Comparison of ENCODE assay signal across 2 cellular contexts in genomic region chr1:150543500-150544143, GRCh38.
TF ChIP-seq lines count a peak whose summit lies in the region.

No MANE protein-coding gene starts in this region.

TF ChIP-seq in HepG2, 621 proteins besides CTCF, POLR2A, EP300 and RAD21 (continues in another document):
- TF ChIP-seq ZFP37 (CRISPR knock-in tag; IDR thresholded peaks at IDR 0.05; ENCODE audit: borderline replicate concordance) (no peak), MAF1 (CRISPR knock-in tag; IDR thresholded peaks at IDR 0.05; ENCODE audit: borderline replicate concordance) (no peak), ZIK1 (CRISPR knock-in tag; IDR thresholded peaks at IDR 0.05; ENCODE audit: borderline replicate concordance, low read depth) (no peak), ZNF710 (CRISPR knock-in tag; IDR thresholded peaks at IDR 0.05; ENCODE audit: borderline replicate concordance) (no peak), ZNF292 (CRISPR knock-in tag; IDR thresholded peaks at IDR 0.05; ENCODE audit: borderline replicate concordance, low read depth) (peak; percentile 54; the same call in 1 of the 2 replicates), CERS6 (CRISPR knock-in tag; IDR thresholded peaks at IDR 0.05) (no peak), ARID4A (CRISPR knock-in tag; IDR thresholded peaks at IDR 0.05; ENCODE audit: borderline replicate concordance) (no peak), THYN1 (CRISPR knock-in tag; IDR thresholded peaks at IDR 0.05; ENCODE audit: borderline replicate concordance, low read depth) (no peak), ZNF687 (CRISPR knock-in tag; IDR thresholded peaks at IDR 0.05) (peak; percentile 18; the same call in 1 of the 2 replicates), ZKSCAN1 (IDR thresholded peaks at IDR 0.05; ENCODE audit: low read length) (0 out of 2 replicates have a peak, but pooled peaks have one; percentile 61), ZNF773 (CRISPR knock-in tag; IDR thresholded peaks at IDR 0.05; ENCODE audit: borderline replicate concordance) (no peak)

TF ChIP-seq in WTC11, 78 proteins besides CTCF, POLR2A, EP300 and RAD21:
- no peak for TF ChIP-seq AR (CRISPR knock-in tag; IDR thresholded peaks at IDR 0.05)
- TF ChIP-seq RELA (CRISPR knock-in tag; IDR thresholded peaks at IDR 0.05; ENCODE audit: borderline replicate concordance) = no peak
- no peak for TF ChIP-seq HMGA2 (CRISPR knock-in tag; IDR thresholded peaks at IDR 0.05)
- no peak for TF ChIP-seq NFE2L1 (CRISPR knock-in tag; IDR thresholded peaks at IDR 0.05)
- TF ChIP-seq PRRX2 (CRISPR knock-in tag; IDR thresholded peaks at IDR 0.05) = no peak
- TF ChIP-seq GRHL2 (CRISPR knock-in tag; IDR thresholded peaks at IDR 0.05; ENCODE audit: insufficient replicate concordance, severe bottlenecking) = no peak
- TF ChIP-seq SMAD3 (CRISPR knock-in tag; IDR thresholded peaks at IDR 0.05; ENCODE audit: borderline replicate concordance) = no peak
- no peak for TF ChIP-seq NFYB (CRISPR knock-in tag; conservative IDR thresholded peaks at IDR 0.05; ENCODE audit: low read depth)
- TF ChIP-seq ZNF532 (CRISPR knock-in tag; IDR thresholded peaks at IDR 0.05; ENCODE audit: borderline replicate concordance) = no peak
- no peak for TF ChIP-seq ELF4 (CRISPR knock-in tag; IDR thresholded peaks at IDR 0.05; ENCODE audit: low read depth)
- TF ChIP-seq CDX4 (CRISPR knock-in tag; IDR thresholded peaks at IDR 0.05; ENCODE audit: borderline replicate concordance) = no peak
- no peak for TF ChIP-seq TEAD1 (CRISPR knock-in tag; IDR thresholded peaks at IDR 0.05)
- no peak for TF ChIP-seq MXD4 (CRISPR knock-in tag; IDR thresholded peaks at IDR 0.05; ENCODE audit: borderline replicate concordance)
- no peak for TF ChIP-seq ZNF396 (CRISPR knock-in tag; IDR thresholded peaks at IDR 0.05; ENCODE audit: borderline replicate concordance)
- no peak for TF ChIP-seq ERG (CRISPR knock-in tag; IDR thresholded peaks at IDR 0.05)
- no peak for TF ChIP-seq STAT6 (CRISPR knock-in tag; conservative IDR thresholded peaks at IDR 0.05; ENCODE audit: low read depth)
TF ChIP-seq in WTC11: peak in this region for 0.
